In genomic region chr10:24597426-24597825, GRCh38 we compare ENCODE assay signal across 32 cellular contexts.
"Had no signal": no experiment of that assay in that cellular context is flagged by ENCODE, and none has a peak within 500 bp of the region (broad histone marks: within the 10 kb centered on the region; RNA-seq: fewer than 3 reads in every experiment).

No MANE protein-coding gene starts in this region.

- H3K4me3 Mint-ChIP-seq: activated B cell treated with CpG ODN at 0.5 μM for 24 hours; activated CD8-positive, alpha-beta T cell treated with anti-CD3 and anti-CD28 coated beads for 36 hours; activated naive CD4-positive, alpha-beta T cell treated with anti-CD3 and anti-CD28 coated beads for 36 hours; activated naive CD4-positive, alpha-beta T cell treated with anti-CD3 and anti-CD28 coated beads, Interleukin-2, amount 50 U/mL, for 24 hours; activated naive CD8-positive, alpha-beta T cell treated with anti-CD3 and anti-CD28 coated beads for 36 hours; activated naive CD8-positive, alpha-beta T cell treated with anti-CD3 and anti-CD28 coated beads, Interleukin-2, amount 50 U/mL, for 24 hours; activated T-cell treated with anti-CD3 and anti-CD28 coated beads, Interleukin-2, amount 50 U/mL, for 4 hours; activated T-helper 17 cell treated with anti-CD3 and anti-CD28 coated beads, Interleukin-2, amount 50 U/mL, for 72 hours; endodermal cell; T-helper 17 cell; T-helper 2 cell treated with Interferon-gamma antibody and Interleukin-4, amounts not matched to agents 5 μg/mL and 100 μg/mL, for 36 hours had no signal

- DNase-seq: activated B cell treated with CpG ODN at 0.5 μM for 24 hours; activated CD4-positive, alpha-beta T cell treated with anti-CD3 and anti-CD28 coated beads for 48 hours; activated CD4-positive, alpha-beta T cell treated with anti-CD3 and anti-CD28 coated beads, Interleukin-2, amount 50 U/mL, for 1 hour; activated CD4-positive, alpha-beta T cell treated with anti-CD3 and anti-CD28 coated beads, Interleukin-2, amount 50 U/mL, for 48 hours; activated CD8-positive, alpha-beta memory T cell treated with anti-CD3 and anti-CD28 coated beads for 24 hours; activated CD8-positive, alpha-beta T cell treated with anti-CD3 and anti-CD28 coated beads for 36 hours; activated effector memory CD4-positive, alpha-beta T cell treated with Interleukin-2 at 50 U/mL for 16 hours; activated gamma-delta T cell treated with Interleukin-2 at 50 U/mL for 16 hours; activated naive CD4-positive, alpha-beta T cell treated with anti-CD3 and anti-CD28 coated beads for 36 hours; activated naive CD8-positive, alpha-beta T cell treated with anti-CD3 and anti-CD28 coated beads for 36 hours; activated naive CD8-positive, alpha-beta T cell treated with anti-CD3 and anti-CD28 coated beads, Interleukin-2, amount 50 U/mL, for 24 hours; activated T-cell treated with anti-CD3 and anti-CD28 coated beads, Interleukin-2, amount 50 U/mL, for 4 hours; adrenal gland; amygdala; aorta; body of pancreas; central memory CD4-positive, alpha-beta T cell; cerebellar nuclear complex; colonic mucosa; effector memory CD4-positive, alpha-beta T cell; endodermal cell; foreskin melanocyte; T-helper 1 cell; T-helper 17 cell; T1000; WERI-Rb-1 had no signal

- H3K27ac ChIP-seq: adrenal gland, body of pancreas, breast epithelium, cardiac muscle cell, colonic mucosa, gastroesophageal sphincter, WERI-Rb-1 had no signal

- H3K27me3 Mint-ChIP-seq: activated B cell treated with CpG ODN at 0.5 μM for 24 hours; activated CD8-positive, alpha-beta T cell treated with anti-CD3 and anti-CD28 coated beads for 36 hours; activated naive CD4-positive, alpha-beta T cell treated with anti-CD3 and anti-CD28 coated beads, Interleukin-2, amount 50 U/mL, for 24 hours; activated naive CD8-positive, alpha-beta T cell treated with anti-CD3 and anti-CD28 coated beads for 36 hours; activated naive CD8-positive, alpha-beta T cell treated with anti-CD3 and anti-CD28 coated beads, Interleukin-2, amount 50 U/mL, for 24 hours; activated T-helper 17 cell treated with anti-CD3 and anti-CD28 coated beads, Interleukin-2, amount 50 U/mL, for 72 hours; T-helper 17 cell had no signal

- H3K4me1 Mint-ChIP-seq: activated B cell treated with CpG ODN at 0.5 μM for 24 hours had no signal

- H3K27ac Mint-ChIP-seq: activated B cell treated with CpG ODN at 0.5 μM for 24 hours; activated CD8-positive, alpha-beta T cell treated with anti-CD3 and anti-CD28 coated beads for 36 hours; activated naive CD4-positive, alpha-beta T cell treated with anti-CD3 and anti-CD28 coated beads for 36 hours; activated naive CD4-positive, alpha-beta T cell treated with anti-CD3 and anti-CD28 coated beads, Interleukin-2, amount 50 U/mL, for 24 hours; activated naive CD8-positive, alpha-beta T cell treated with anti-CD3 and anti-CD28 coated beads for 36 hours; activated naive CD8-positive, alpha-beta T cell treated with anti-CD3 and anti-CD28 coated beads, Interleukin-2, amount 50 U/mL, for 24 hours; activated T-helper 17 cell treated with anti-CD3 and anti-CD28 coated beads, Interleukin-2, amount 50 U/mL, for 72 hours; endodermal cell; T-helper 17 cell; T-helper 2 cell treated with Interferon-gamma antibody and Interleukin-4, amounts not matched to agents 5 μg/mL and 100 μg/mL, for 36 hours had no signal

- H3K9me3 Mint-ChIP-seq: activated B cell treated with CpG ODN at 0.5 μM for 24 hours; activated CD8-positive, alpha-beta T cell treated with anti-CD3 and anti-CD28 coated beads for 36 hours; activated naive CD4-positive, alpha-beta T cell treated with anti-CD3 and anti-CD28 coated beads for 36 hours; activated naive CD4-positive, alpha-beta T cell treated with anti-CD3 and anti-CD28 coated beads, Interleukin-2, amount 50 U/mL, for 24 hours; activated naive CD8-positive, alpha-beta T cell treated with anti-CD3 and anti-CD28 coated beads for 36 hours; activated naive CD8-positive, alpha-beta T cell treated with anti-CD3 and anti-CD28 coated beads, Interleukin-2, amount 50 U/mL, for 24 hours; activated T-cell treated with anti-CD3 and anti-CD28 coated beads, Interleukin-2, amount 50 U/mL, for 4 hours; activated T-helper 17 cell treated with anti-CD3 and anti-CD28 coated beads, Interleukin-2, amount 50 U/mL, for 72 hours; endodermal cell; T-helper 2 cell treated with Interferon-gamma antibody and Interleukin-4, amounts not matched to agents 5 μg/mL and 100 μg/mL, for 36 hours had no signal
